ENCODE assay signal across 1 cellular context in genomic region chr12:49358548-49359141, GRCh38.
TF ChIP-seq lines count a peak whose summit lies in the region.

No MANE protein-coding gene starts in this region.

TF ChIP-seq in HEK293, 187 proteins besides CTCF, POLR2A, EP300 and RAD21 (continued from another document):
- TF ChIP-seq ELK4 (IDR thresholded peaks at IDR 0.05; ENCODE audit: borderline replicate concordance, low read depth, low read length) (no peak), ZBTB21 (tag by site-specific recombination; IDR thresholded peaks at IDR 0.05) (no peak), ZNF335 (tag by site-specific recombination; conservative IDR thresholded peaks at IDR 0.05) (peak; percentile 55), ZNF600 (tag by site-specific recombination; IDR thresholded peaks at IDR 0.05) (peak; percentile 80)
